ENCODE assay signal across 8 cellular contexts in genomic region chr1:117930484-117930883, GRCh38. TPM values are rescaled to one million over a fixed set of nuclear protein-coding genes. Genes with fewer than 3 reads are reported as not detected.
DNase-seq lines count a peak whose midpoint lies in the region; ATAC-seq and TF ChIP-seq lines count a peak whose summit lies in the region.

No MANE protein-coding gene starts in this region.

- H3K27me3 ChIP-seq in smooth muscle cell (ENCODE audit: low read depth): no peaks in the 10 kb centered on the region

- H3K9me3 ChIP-seq in smooth muscle cell (replicated peaks; ENCODE audit: low read depth): no peaks in the 10 kb centered on the region

- peak overlapping the region; percentile 85 for H2AFZ ChIP-seq in smooth muscle cell (ENCODE audit: low read depth)

- H3K4me2 ChIP-seq in smooth muscle cell: peak overlapping the region; percentile 89

- peaks cover 65% of the 10 kb centered on the region for H3K4me1 Mint-ChIP-seq in activated T-cell treated with anti-CD3 and anti-CD28 coated beads, Interleukin-2, amount 50 U/mL, for 24 hours (ENCODE audit: low read depth)
- peaks cover 37% of the 10 kb centered on the region for H3K4me1 Mint-ChIP-seq in WTC11

- H3K4me3 Mint-ChIP-seq in activated T-cell treated with anti-CD3 and anti-CD28 coated beads, Interleukin-2, amount 50 U/mL, for 24 hours: peak overlapping the region; percentile 97
- H3K4me3 Mint-ChIP-seq in WTC11: peak overlapping the region; percentile 98

- H3K36me3 ChIP-seq in smooth muscle cell (ENCODE audit: low read depth): peaks cover 10% of the 10 kb centered on the region

- H3K9ac ChIP-seq in smooth muscle cell (ENCODE audit: low read depth): peak overlapping the region; percentile 69

- CTCF ChIA-PET in WTC11 (lab: Charles Lee): interaction anchor here (2.2 kb wide), 1 partner anchor 35 kb away, joined by 13 read pairs; no protein-coding TSS in a partner anchor

- WGBS in smooth muscle cell (ENCODE audit: low lambda C conversion rate): 6% methylated on average over 6 of the region's 6 CpGs

- H3K27ac Mint-ChIP-seq in activated T-cell treated with anti-CD3 and anti-CD28 coated beads, Interleukin-2, amount 50 U/mL, for 24 hours: peak overlapping the region; percentile 96
- no peak overlapping the region for H3K27ac Mint-ChIP-seq in WTC11

- no peaks in the 10 kb centered on the region for H3K9me3 Mint-ChIP-seq in activated T-cell treated with anti-CD3 and anti-CD28 coated beads, Interleukin-2, amount 50 U/mL, for 24 hours
- no peaks in the 10 kb centered on the region for H3K9me3 Mint-ChIP-seq in WTC11

- DNase-seq in activated T-cell treated with anti-CD3 and anti-CD28 coated beads, Interleukin-2, amount 50 U/mL, for 24 hours: no peak
- DNase-seq in activated T-cell treated with anti-CD3 and anti-CD28 coated beads, Interleukin-2, amount 50 U/mL, for 1 hour: no peak
- DNase-seq in WTC11 (ENCODE audit: low spot score): no peak
- no peak for DNase-seq in smooth muscle cell (lab: John Stamatoyannopoulos, UW; ENCODE audit: unreplicated experiment)
- DNase-seq in NCI-H1092 treated with DMSO at 0.1 percent for 48 hours (lab: John Stamatoyannopoulos, UW): no peak
- no peak for DNase-seq in NCI-H2196 treated with DMSO at 0.1 percent for 48 hours (lab: John Stamatoyannopoulos, UW; ENCODE audit: unreplicated experiment)
- DNase-seq in activated CD4-positive, alpha-beta T cell treated with anti-CD3 and anti-CD28 coated beads, Interleukin-2, amount 50 U/mL, for 4 hours: no peak

- H3K27me3 Mint-ChIP-seq in activated T-cell treated with anti-CD3 and anti-CD28 coated beads, Interleukin-2, amount 50 U/mL, for 24 hours: no peaks in the 10 kb centered on the region
- no peaks in the 10 kb centered on the region for H3K27me3 Mint-ChIP-seq in WTC11 (ENCODE audit: low read depth)

- ATAC-seq in WTC11: no peak

- no peaks in the 10 kb centered on the region for H3F3A ChIP-seq in smooth muscle cell (ENCODE audit: low read depth)

- peak overlapping the region; percentile 6 for H3K27ac ChIP-seq in smooth muscle cell (ENCODE audit: low read depth)

- H3K36me3 Mint-ChIP-seq in activated T-cell treated with anti-CD3 and anti-CD28 coated beads, Interleukin-2, amount 50 U/mL, for 24 hours (ENCODE audit: low read depth): peaks cover 61% of the 10 kb centered on the region
- peaks cover 11% of the 10 kb centered on the region for H3K36me3 Mint-ChIP-seq in WTC11

- TF ChIP-seq CTCF in WTC11 (IDR thresholded peaks at IDR 0.05): no peak
- TF ChIP-seq CTCF in smooth muscle cell (IDR thresholded peaks at IDR 0.05; ENCODE audit: borderline replicate concordance, insufficient read depth, poor library complexity, severe bottlenecking): no peak

- H3K4me1 ChIP-seq in smooth muscle cell (ENCODE audit: low read depth): peaks cover 19% of the 10 kb centered on the region

- POLR2A ChIA-PET in WTC11 (lab: Charles Lee): no interaction called here

- peaks cover 69% of the 10 kb centered on the region for H3K79me2 ChIP-seq in smooth muscle cell (ENCODE audit: low read depth)

- H4K20me1 ChIP-seq in smooth muscle cell (ENCODE audit: low read depth): peaks cover 35% of the 10 kb centered on the region

- H3K4me3 ChIP-seq in iPS-11a (ENCODE audit: low read depth, low read length) (peak overlapping the region; percentile 100), smooth muscle cell (peak overlapping the region; percentile 77)

TF ChIP-seq in WTC11, 78 proteins besides CTCF, POLR2A, EP300 and RAD21 (continues in another document):
- TF ChIP-seq, protein P1, sequence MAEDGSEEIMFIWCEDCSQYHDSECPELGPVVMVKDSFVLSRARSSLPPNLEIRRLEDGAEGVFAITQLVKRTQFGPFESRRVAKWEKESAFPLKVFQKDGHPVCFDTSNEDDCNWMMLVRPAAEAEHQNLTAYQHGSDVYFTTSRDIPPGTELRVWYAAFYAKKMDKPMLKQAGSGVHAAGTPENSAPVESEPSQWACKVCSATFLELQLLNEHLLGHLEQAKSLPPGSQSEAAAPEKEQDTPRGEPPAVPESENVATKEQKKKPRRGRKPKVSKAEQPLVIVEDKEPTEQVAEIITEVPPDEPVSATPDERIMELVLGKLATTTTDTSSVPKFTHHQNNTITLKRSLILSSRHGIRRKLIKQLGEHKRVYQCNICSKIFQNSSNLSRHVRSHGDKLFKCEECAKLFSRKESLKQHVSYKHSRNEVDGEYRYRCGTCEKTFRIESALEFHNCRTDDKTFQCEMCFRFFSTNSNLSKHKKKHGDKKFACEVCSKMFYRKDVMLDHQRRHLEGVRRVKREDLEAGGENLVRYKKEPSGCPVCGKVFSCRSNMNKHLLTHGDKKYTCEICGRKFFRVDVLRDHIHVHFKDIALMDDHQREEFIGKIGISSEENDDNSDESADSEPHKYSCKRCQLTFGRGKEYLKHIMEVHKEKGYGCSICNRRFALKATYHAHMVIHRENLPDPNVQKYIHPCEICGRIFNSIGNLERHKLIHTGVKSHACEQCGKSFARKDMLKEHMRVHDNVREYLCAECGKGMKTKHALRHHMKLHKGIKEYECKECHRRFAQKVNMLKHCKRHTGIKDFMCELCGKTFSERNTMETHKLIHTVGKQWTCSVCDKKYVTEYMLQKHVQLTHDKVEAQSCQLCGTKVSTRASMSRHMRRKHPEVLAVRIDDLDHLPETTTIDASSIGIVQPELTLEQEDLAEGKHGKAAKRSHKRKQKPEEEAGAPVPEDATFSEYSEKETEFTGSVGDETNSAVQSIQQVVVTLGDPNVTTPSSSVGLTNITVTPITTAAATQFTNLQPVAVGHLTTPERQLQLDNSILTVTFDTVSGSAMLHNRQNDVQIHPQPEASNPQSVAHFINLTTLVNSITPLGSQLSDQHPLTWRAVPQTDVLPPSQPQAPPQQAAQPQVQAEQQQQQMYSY (CRISPR knock-in tag; IDR thresholded peaks at IDR 0.05): no peak
- TF ChIP-seq AFF4 (CRISPR knock-in tag; IDR thresholded peaks at IDR 0.05; ENCODE audit: borderline replicate concordance) (no peak), JAZF1 (CRISPR knock-in tag; IDR thresholded peaks at IDR 0.05) (no peak), MYBL2 (CRISPR knock-in tag; IDR thresholded peaks at IDR 0.05) (no peak), CREB1 (CRISPR knock-in tag; IDR thresholded peaks at IDR 0.05) (no peak), NR2C2 (CRISPR knock-in tag; IDR thresholded peaks at IDR 0.05) (no peak), ZNF263 (CRISPR knock-in tag; IDR thresholded peaks at IDR 0.05; ENCODE audit: low read depth) (no peak), RORB (CRISPR knock-in tag; IDR thresholded peaks at IDR 0.05) (no peak)
- TF ChIP-seq, protein P2, sequence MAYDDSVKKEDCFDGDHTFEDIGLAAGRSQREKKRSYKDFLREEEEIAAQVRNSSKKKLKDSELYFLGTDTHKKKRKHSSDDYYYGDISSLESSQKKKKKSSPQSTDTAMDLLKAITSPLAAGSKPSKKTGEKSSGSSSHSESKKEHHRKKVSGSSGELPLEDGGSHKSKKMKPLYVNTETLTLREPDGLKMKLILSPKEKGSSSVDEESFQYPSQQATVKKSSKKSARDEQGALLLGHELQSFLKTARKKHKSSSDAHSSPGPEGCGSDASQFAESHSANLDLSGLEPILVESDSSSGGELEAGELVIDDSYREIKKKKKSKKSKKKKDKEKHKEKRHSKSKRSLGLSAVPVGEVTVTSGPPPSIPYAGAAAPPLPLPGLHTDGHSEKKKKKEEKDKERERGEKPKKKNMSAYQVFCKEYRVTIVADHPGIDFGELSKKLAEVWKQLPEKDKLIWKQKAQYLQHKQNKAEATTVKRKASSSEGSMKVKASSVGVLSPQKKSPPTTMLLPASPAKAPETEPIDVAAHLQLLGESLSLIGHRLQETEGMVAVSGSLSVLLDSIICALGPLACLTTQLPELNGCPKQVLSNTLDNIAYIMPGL (CRISPR knock-in tag; IDR thresholded peaks at IDR 0.05): no peak
- TF ChIP-seq, protein P3, sequence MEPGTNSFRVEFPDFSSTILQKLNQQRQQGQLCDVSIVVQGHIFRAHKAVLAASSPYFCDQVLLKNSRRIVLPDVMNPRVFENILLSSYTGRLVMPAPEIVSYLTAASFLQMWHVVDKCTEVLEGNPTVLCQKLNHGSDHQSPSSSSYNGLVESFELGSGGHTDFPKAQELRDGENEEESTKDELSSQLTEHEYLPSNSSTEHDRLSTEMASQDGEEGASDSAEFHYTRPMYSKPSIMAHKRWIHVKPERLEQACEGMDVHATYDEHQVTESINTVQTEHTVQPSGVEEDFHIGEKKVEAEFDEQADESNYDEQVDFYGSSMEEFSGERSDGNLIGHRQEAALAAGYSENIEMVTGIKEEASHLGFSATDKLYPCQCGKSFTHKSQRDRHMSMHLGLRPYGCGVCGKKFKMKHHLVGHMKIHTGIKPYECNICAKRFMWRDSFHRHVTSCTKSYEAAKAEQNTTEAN (CRISPR knock-in tag; IDR thresholded peaks at IDR 0.05): no peak

RNA-seq across cellular contexts. Expression of gene WDR3, which starts 0.9 kb away (rescaled TPM):
- total RNA-seq in WTC11 (2021) (38.8 to 50.0 TPM (median 42.9 TPM) in 3 replicates), smooth muscle cell (17.3 and 19.7 TPM in 2 replicates)
- 12.9 and 13.4 TPM in 2 replicates for polyA plus RNA-seq in smooth muscle cell

RNA-seq across cellular contexts. Expression of gene GDAP2, which starts 1.1 kb away (rescaled TPM):
- total RNA-seq in WTC11 (2021) (21.1 to 24.1 TPM (median 22.4 TPM) in 3 replicates), smooth muscle cell (30.1 and 41.2 TPM in 2 replicates)
- 10.5 and 17.3 TPM in 2 replicates for polyA plus RNA-seq in smooth muscle cell
